ENCODE assay signal across 8 cellular contexts in the genomic region with DNA sequence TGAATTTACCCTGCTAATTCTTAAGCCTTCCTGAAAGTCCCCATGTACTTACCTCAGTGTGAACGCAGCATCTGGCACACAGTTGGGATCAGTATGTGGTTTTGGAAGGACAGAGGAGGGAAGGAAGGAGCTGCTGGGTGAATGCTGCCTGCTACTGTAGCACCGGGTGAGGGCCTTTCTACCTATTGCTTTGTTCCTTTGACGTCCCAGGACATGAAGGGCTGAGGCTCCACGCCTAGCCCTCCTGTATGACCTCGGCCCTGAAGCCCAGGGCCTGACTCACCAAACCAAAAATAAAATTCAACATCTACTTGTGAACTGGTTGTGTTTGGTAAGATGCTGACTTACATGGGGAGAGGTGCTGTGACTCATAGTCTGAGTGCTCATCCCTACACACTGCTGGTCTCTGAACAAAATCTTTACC. TPM values are rescaled to one million over a fixed set of nuclear protein-coding genes. Genes with fewer than 3 reads are reported as not detected.
DNase-seq lines count a peak whose midpoint lies in the region; ATAC-seq, FAIRE-seq and TF ChIP-seq lines count a peak whose summit lies in the region.

No MANE protein-coding gene starts in this region.

- TF ChIP-seq CTCF in SK-N-SH (IDR thresholded peaks at IDR 0.05), result no peak
- no peak for TF ChIP-seq CTCF in foreskin keratinocyte (conservative IDR thresholded peaks at IDR 0.05)
- no peak for TF ChIP-seq CTCF in suprapubic skin (IDR thresholded peaks at IDR 0.05)

- H3F3A ChIP-seq in SK-N-SH (replicated peaks; ENCODE audit: insufficient read depth), result peaks cover 33% of the 10 kb centered on the region

- H3K27ac ChIP-seq in SK-N-SH (ENCODE audit: low read depth in 2 of 2, low read length in 1 of 2) (peak overlapping the region; percentile 58 to 98), foreskin keratinocyte (peak overlapping the region; percentile 48), suprapubic skin (peak overlapping the region; percentile 76)

- no peak for TF ChIP-seq EP300 in SK-N-SH (IDR thresholded peaks at IDR 0.05; ENCODE audit: borderline replicate concordance in 1 of 2, low read depth in 1 of 2, low read length in 1 of 2)
- no peak for TF ChIP-seq EP300 in suprapubic skin (IDR thresholded peaks at IDR 0.05)

- WGBS in SK-N-SH (ENCODE audit: low lambda C conversion rate), result 36% methylated on average over 5 of the region's 5 CpGs
- 49% methylated on average over 5 of the region's 5 CpGs for WGBS in suprapubic skin

- H3K9me3 ChIP-seq in SK-N-SH, result no peaks in the 10 kb centered on the region
- H3K9me3 ChIP-seq in suprapubic skin, result no peaks in the 10 kb centered on the region

- H3K4me1 ChIP-seq in SK-N-SH (ENCODE audit: control insufficient read depth in 1 of 2, insufficient read depth in 2 of 2, low read depth in 1 of 2, low read length in 1 of 2) (peaks cover 48 to 55% of the 10 kb centered on the region in 2 experiments), foreskin keratinocyte (peaks cover 16% of the 10 kb centered on the region), suprapubic skin (peaks cover 68% of the 10 kb centered on the region)

- POLR2A ChIA-PET in SK-N-SH (lab: Yijun Ruan, JAX), result interaction anchor here (0.8 to 0.9 kb wide), 2 partner anchors 19 to 51 kb away, joined by 3 to 5 read pairs; a partner anchor contains a TSS

- H3K4me2 ChIP-seq in SK-N-SH, result peak overlapping the region; percentile 77

- peak overlapping the region; percentile 70; the same call in 1 of the 2 replicates for H3K9ac ChIP-seq in SK-N-SH

- H2AFZ ChIP-seq in SK-N-SH (ENCODE audit: low read depth), result no peak overlapping the region

- H4K20me1 ChIP-seq in SK-N-SH (ENCODE audit: insufficient read depth), result peaks cover 75% of the 10 kb centered on the region

- no peak for TF ChIP-seq RAD21 in SK-N-SH (IDR thresholded peaks at IDR 0.05; ENCODE audit: low read length)

- no peak for FAIRE-seq in GM12892 (lab: Jason Lieb, UNC)

- H3K9me2 ChIP-seq in SK-N-SH, result no peaks in the 10 kb centered on the region

- H3K27me3 ChIP-seq in SK-N-SH (ENCODE audit: insufficient read depth), result no peaks in the 10 kb centered on the region
- H3K27me3 ChIP-seq in foreskin keratinocyte, result no peaks in the 10 kb centered on the region
- H3K27me3 ChIP-seq in suprapubic skin, result no peaks in the 10 kb centered on the region

- peak; percentile 24 for DNase-seq in stimulated activated CD4-positive, alpha-beta T cell treated with anti-CD3 and anti-CD28 coated beads, Interleukin-15, amount 100 ng/mL, for 24 hours
- DNase-seq in stimulated activated CD4-positive, alpha-beta T cell treated with anti-CD3 and anti-CD28 coated beads, Interleukin-4, amount 100 ng/mL, for 4 hours, result no peak
- DNase-seq in SK-N-SH (no peak), foreskin keratinocyte (peak; percentile 73 to 88), suprapubic skin (ENCODE audit: low spot score in 2 of 2) (no peak), GM12892 (ENCODE audit: insufficient read length) (no peak), NCI-H345 treated with DMSO at 0.1 percent for 48 hours (lab: John Stamatoyannopoulos, UW; ENCODE audit: unreplicated experiment) (no peak)

- ATAC-seq in foreskin keratinocyte (peak; percentile 99), HG02840 (IDR thresholded peaks at IDR 0.05; ENCODE audit: low FRiP score, unreplicated experiment) (no peak)

- CTCF ChIA-PET in SK-N-SH (lab: Yijun Ruan, JAX), result no interaction called here

- peaks cover 91% of the 10 kb centered on the region for H3K79me2 ChIP-seq in SK-N-SH (ENCODE audit: insufficient read depth)

- H3K4me3 ChIP-seq in SK-N-SH (ENCODE audit: low read depth in 2 of 2, low read length in 1 of 2) (peak overlapping the region in 1 of 2 experiments; percentile 23; a peak in 1 of 4 replicates), suprapubic skin (no peak overlapping the region)

- TF ChIP-seq POLR2A in suprapubic skin (IDR thresholded peaks at IDR 0.05) (no peak), GM12892 (IDR thresholded peaks at IDR 0.05; ENCODE audit: low read depth, low read length) (no peak)

- peaks cover 5 to 18% of the 10 kb centered on the region in 2 experiments for H3K36me3 ChIP-seq in SK-N-SH (replicated peaks in 1 of 2; ENCODE audit: control insufficient read depth in 1 of 2, insufficient read depth in 2 of 2, low read length in 1 of 2)
- H3K36me3 ChIP-seq in suprapubic skin, result peaks cover 5% of the 10 kb centered on the region

TF ChIP-seq in SK-N-SH, 30 proteins besides CTCF, POLR2A, EP300 and RAD21:
- no peak for TF ChIP-seq NRF1 (IDR thresholded peaks at IDR 0.05; ENCODE audit: low read depth, low read length)
- TF ChIP-seq TEAD4 (IDR thresholded peaks at IDR 0.05; ENCODE audit: borderline replicate concordance, insufficient read depth), result no peak
- TF ChIP-seq TCF12 (IDR thresholded peaks at IDR 0.05), result peak; percentile 27; the same call in 1 of the 2 replicates
- TF ChIP-seq ELF1 (IDR thresholded peaks at IDR 0.05), result no peak
- TF ChIP-seq, protein P1, sequence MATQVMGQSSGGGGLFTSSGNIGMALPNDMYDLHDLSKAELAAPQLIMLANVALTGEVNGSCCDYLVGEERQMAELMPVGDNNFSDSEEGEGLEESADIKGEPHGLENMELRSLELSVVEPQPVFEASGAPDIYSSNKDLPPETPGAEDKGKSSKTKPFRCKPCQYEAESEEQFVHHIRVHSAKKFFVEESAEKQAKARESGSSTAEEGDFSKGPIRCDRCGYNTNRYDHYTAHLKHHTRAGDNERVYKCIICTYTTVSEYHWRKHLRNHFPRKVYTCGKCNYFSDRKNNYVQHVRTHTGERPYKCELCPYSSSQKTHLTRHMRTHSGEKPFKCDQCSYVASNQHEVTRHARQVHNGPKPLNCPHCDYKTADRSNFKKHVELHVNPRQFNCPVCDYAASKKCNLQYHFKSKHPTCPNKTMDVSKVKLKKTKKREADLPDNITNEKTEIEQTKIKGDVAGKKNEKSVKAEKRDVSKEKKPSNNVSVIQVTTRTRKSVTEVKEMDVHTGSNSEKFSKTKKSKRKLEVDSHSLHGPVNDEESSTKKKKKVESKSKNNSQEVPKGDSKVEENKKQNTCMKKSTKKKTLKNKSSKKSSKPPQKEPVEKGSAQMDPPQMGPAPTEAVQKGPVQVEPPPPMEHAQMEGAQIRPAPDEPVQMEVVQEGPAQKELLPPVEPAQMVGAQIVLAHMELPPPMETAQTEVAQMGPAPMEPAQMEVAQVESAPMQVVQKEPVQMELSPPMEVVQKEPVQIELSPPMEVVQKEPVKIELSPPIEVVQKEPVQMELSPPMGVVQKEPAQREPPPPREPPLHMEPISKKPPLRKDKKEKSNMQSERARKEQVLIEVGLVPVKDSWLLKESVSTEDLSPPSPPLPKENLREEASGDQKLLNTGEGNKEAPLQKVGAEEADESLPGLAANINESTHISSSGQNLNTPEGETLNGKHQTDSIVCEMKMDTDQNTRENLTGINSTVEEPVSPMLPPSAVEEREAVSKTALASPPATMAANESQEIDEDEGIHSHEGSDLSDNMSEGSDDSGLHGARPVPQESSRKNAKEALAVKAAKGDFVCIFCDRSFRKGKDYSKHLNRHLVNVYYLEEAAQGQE (IDR thresholded peaks at IDR 0.05; ENCODE audit: low read depth, low read length), result no peak
- no peak for TF ChIP-seq RFX5 (IDR thresholded peaks at IDR 0.05; ENCODE audit: low read length)
- no peak for TF ChIP-seq FOXJ3 (CRISPR knock-in tag; IDR thresholded peaks at IDR 0.05)
- TF ChIP-seq, protein P2, sequence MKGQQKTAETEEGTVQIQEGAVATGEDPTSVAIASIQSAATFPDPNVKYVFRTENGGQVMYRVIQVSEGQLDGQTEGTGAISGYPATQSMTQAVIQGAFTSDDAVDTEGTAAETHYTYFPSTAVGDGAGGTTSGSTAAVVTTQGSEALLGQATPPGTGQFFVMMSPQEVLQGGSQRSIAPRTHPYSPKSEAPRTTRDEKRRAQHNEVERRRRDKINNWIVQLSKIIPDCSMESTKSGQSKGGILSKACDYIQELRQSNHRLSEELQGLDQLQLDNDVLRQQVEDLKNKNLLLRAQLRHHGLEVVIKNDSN (IDR thresholded peaks at IDR 0.05; ENCODE audit: borderline replicate concordance, low read depth), result no peak
- peak; percentile 64; the same call in 1 of the 2 replicates for TF ChIP-seq RXRA (IDR thresholded peaks at IDR 0.05; ENCODE audit: borderline replicate concordance, low read depth)
- TF ChIP-seq GATA2 (CRISPR knock-in tag; IDR thresholded peaks at IDR 0.05), result no peak
- peak; percentile 93 for TF ChIP-seq MEF2A (IDR thresholded peaks at IDR 0.05; ENCODE audit: borderline replicate concordance, low read depth)
- TF ChIP-seq, protein P3, sequence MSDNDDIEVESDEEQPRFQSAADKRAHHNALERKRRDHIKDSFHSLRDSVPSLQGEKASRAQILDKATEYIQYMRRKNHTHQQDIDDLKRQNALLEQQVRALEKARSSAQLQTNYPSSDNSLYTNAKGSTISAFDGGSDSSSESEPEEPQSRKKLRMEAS (IDR thresholded peaks at IDR 0.05; ENCODE audit: low read depth), result peak; percentile 63
- no peak for TF ChIP-seq SIN3A (IDR thresholded peaks at IDR 0.05; ENCODE audit: borderline replicate concordance, low read depth, low read length)
- no peak for TF ChIP-seq POLR2AphosphoS5 (IDR thresholded peaks at IDR 0.05; ENCODE audit: low read depth, low read length)
- no peak for TF ChIP-seq MXI1 (IDR thresholded peaks at IDR 0.05; ENCODE audit: low read depth, low read length)
- TF ChIP-seq JUND (IDR thresholded peaks at IDR 0.05), result peak; percentile 66
- TF ChIP-seq FOXM1 (IDR thresholded peaks at IDR 0.05; ENCODE audit: low read depth), result no peak
- TF ChIP-seq FOSL2 (IDR thresholded peaks at IDR 0.05; ENCODE audit: borderline replicate concordance, low read depth), result peak; percentile 84
TF ChIP-seq in SK-N-SH: peak in this region for 6.

RNA-seq across cellular contexts. Expression of a gene that starts 51.1 kb away (rescaled TPM):
- polyA plus RNA-seq in SK-N-SH (2012; rRNA removed) (13.2 and 13.6 TPM in 2 replicates), foreskin keratinocyte (6.9 and 8.5 TPM in 2 replicates)
- polyA plus RNA-seq in SK-N-SH (2012; cell fraction: cytosol; rRNA removed), result 11.5 and 14.7 TPM in 2 replicates
- polyA plus RNA-seq in SK-N-SH (2012; cell fraction: nucleus; rRNA removed), result 24.0 and 33.9 TPM in 2 replicates
- total RNA-seq in foreskin keratinocyte (28.2 and 31.4 TPM in 2 replicates), suprapubic skin (100 to 1,000 TPM; 102 to 233 (median 129) TPM)
- 42.4 TPM for polyA plus RNA-seq in GM12892 (2012; ENCODE audit: missing spikeins)

Comparison
In these comparisons a context has a peak if more than half of its experiments do, and no peak if none do; other contexts are left out.
1. DNase-seq: peak in stimulated activated CD4-positive, alpha-beta T cell treated with anti-CD3 and anti-CD28 coated beads, Interleukin-15, amount 100 ng/mL, for 24 hours (single experiment) and foreskin keratinocyte (2 of 2); none in stimulated activated CD4-positive, alpha-beta T cell treated with anti-CD3 and anti-CD28 coated beads, Interleukin-4, amount 100 ng/mL, for 4 hours (0 of 2), SK-N-SH (single experiment), suprapubic skin (0 of 2), GM12892 (single experiment) and NCI-H345 treated with DMSO at 0.1 percent for 48 hours (single experiment).
2. Peak in every context shown above with its lines, with median percentiles within 50 percentile points of each other: H3K27ac ChIP-seq.